14 cellular contexts compared by ENCODE assay signal in the genomic region with DNA sequence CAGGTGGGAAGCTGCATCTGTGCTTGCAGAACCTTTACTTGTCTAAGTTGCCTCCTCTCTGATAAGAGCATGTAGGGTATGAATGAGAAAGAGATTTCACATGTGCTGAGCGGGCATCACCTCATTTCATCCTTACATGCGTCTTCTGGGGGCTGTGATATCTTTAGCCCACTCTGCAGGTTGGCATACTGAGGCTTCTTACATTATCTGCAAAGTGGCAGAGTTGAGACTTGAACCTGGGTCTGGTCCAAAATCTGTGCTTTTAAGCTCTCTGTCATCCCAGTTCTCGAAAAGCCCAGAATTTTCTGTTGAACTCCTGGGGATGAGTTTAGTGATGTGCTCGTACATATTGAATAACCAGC. TPM values are rescaled to one million over a fixed set of nuclear protein-coding genes. Genes with fewer than 3 reads are reported as not detected.
DNase-seq lines count a peak whose midpoint lies in the region; ATAC-seq and TF ChIP-seq lines count a peak whose summit lies in the region.
"Had no signal": no experiment of that assay in that cellular context is flagged by ENCODE, and none has a peak within 500 bp of the region (broad histone marks: within the 10 kb centered on the region; RNA-seq: fewer than 3 reads in every experiment).

No MANE protein-coding gene starts in this region.

- H3K27me3 Mint-ChIP-seq in CD4-positive, alpha-beta T cell, result no peaks in the 10 kb centered on the region
- H3K27me3 Mint-ChIP-seq: activated T-helper 17 cell treated with anti-CD3 and anti-CD28 coated beads, Interleukin-2, amount 50 U/mL, for 72 hours had no signal

- TF ChIP-seq EP300 in esophagus muscularis mucosa (IDR thresholded peaks at IDR 0.05), result no peak

- H3K9me3 ChIP-seq in CD4-positive, alpha-beta T cell (ENCODE audit: control insufficient read depth, low read length), result no peaks in the 10 kb centered on the region
- H3K9me3 ChIP-seq in PC-9 (ENCODE audit: insufficient read depth, low read depth), result no peaks in the 10 kb centered on the region
- H3K9me3 ChIP-seq in esophagus squamous epithelium, result no peaks in the 10 kb centered on the region
- no peaks in the 10 kb centered on the region for H3K9me3 ChIP-seq in prostate gland
- H3K9me3 ChIP-seq in esophagus muscularis mucosa, result no peaks in the 10 kb centered on the region

- peaks cover 21% of the 10 kb centered on the region for H3K4me1 Mint-ChIP-seq in CD4-positive, alpha-beta T cell (ENCODE audit: low read depth)
- H3K4me1 Mint-ChIP-seq: activated T-helper 17 cell treated with anti-CD3 and anti-CD28 coated beads, Interleukin-2, amount 50 U/mL, for 72 hours had no signal

- intact Hi-C loops in CD4-positive, alpha-beta T cell (cut with DNase I, micrococcal nuclease), result no loop called here
- intact Hi-C loops in PC-9 (cut with micrococcal nuclease; ENCODE audit: unreplicated experiment), result loop anchor here (2.0 kb wide), 2 partner anchors 55 to 183 kb away; partner anchors contain the start of genes BLCAP and MANBAL
- intact Hi-C loops in esophagus squamous epithelium (cut with DNase I), result no loop called here
- intact Hi-C loops in prostate gland (cut with DNase I), result no loop called here
- intact Hi-C loops in esophagus muscularis mucosa (cut with DNase I), result loop anchor here (5.0 kb wide), 1 partner anchor 37 kb away; no protein-coding TSS in a partner anchor

- TF ChIP-seq CTCF in CD4-positive, alpha-beta T cell (IDR thresholded peaks at IDR 0.05), result no peak
- TF ChIP-seq CTCF in PC-9 (conservative IDR thresholded peaks at IDR 0.05), result no peak
- TF ChIP-seq CTCF in esophagus squamous epithelium (IDR thresholded peaks at IDR 0.05), result no peak
- TF ChIP-seq CTCF in prostate gland (IDR thresholded peaks at IDR 0.05), result no peak
- TF ChIP-seq CTCF in esophagus muscularis mucosa (IDR thresholded peaks at IDR 0.05), result no peak

- no peaks in the 10 kb centered on the region for H3K9me3 Mint-ChIP-seq in CD4-positive, alpha-beta T cell
- H3K9me3 Mint-ChIP-seq: activated T-helper 17 cell treated with anti-CD3 and anti-CD28 coated beads, Interleukin-2, amount 50 U/mL, for 72 hours had no signal

- no peak overlapping the region for H3K27ac Mint-ChIP-seq in CD4-positive, alpha-beta T cell

- no peak for DNase-seq in CD4-positive, alpha-beta T cell
- DNase-seq in PC-9, result no peak
- DNase-seq in esophagus squamous epithelium (lab: John Stamatoyannopoulos, UW), result no peak
- DNase-seq in prostate gland (ENCODE audit: low spot score), result no peak
- no peak for DNase-seq in esophagus muscularis mucosa (ENCODE audit: extremely low spot score)
- DNase-seq in NCI-H1105 treated with DMSO at 0.1 percent for 48 hours (lab: John Stamatoyannopoulos, UW), result no peak
- no peak for DNase-seq in anterior cingulate cortex (lab: John Stamatoyannopoulos, UW)
- no peak for DNase-seq in cortex of kidney (lab: John Stamatoyannopoulos, UW)
- DNase-seq: effector CD8-positive, alpha-beta T cell; midbrain; NCI-H1930; NCI-H774 had no signal

- peak overlapping the region; percentile 99 for H3K4me2 ChIP-seq in PC-9

- H3K4me1 ChIP-seq in PC-9 (replicated peaks; ENCODE audit: insufficient read depth) (peaks cover 33% of the 10 kb centered on the region), esophagus squamous epithelium (peaks cover 19 to 56% (median 40%) of the 10 kb centered on the region in 3 donors), prostate gland (replicated peaks) (peaks cover 15% of the 10 kb centered on the region), esophagus muscularis mucosa (peaks cover 4 to 40% (median 33%) of the 10 kb centered on the region in 4 donors)

- H3K9me2 ChIP-seq in PC-9 (ENCODE audit: insufficient read depth), result no peaks in the 10 kb centered on the region

- 72 to 78% methylated on average over 3 to 4 of the region's 4 CpGs for WGBS in esophagus squamous epithelium, 2 donors
- WGBS in prostate gland, result 67% methylated on average over 4 of the region's 4 CpGs
- 80% methylated on average over 4 of the region's 4 CpGs for WGBS in esophagus muscularis mucosa

- no peak overlapping the region; the same call in 1 of the 2 replicates for H2AFZ ChIP-seq in PC-9

- H3K79me2 ChIP-seq in PC-9 (ENCODE audit: low read depth), result 0 out of 2 replicates have a peak, but pooled peaks cover 5% of the 10 kb centered on the region

- H3K4me3 Mint-ChIP-seq in CD4-positive, alpha-beta T cell, result peak overlapping the region; percentile 86

- H3K4me3 ChIP-seq in PC-9 (peak overlapping the region; percentile 33; the same call in 1 of the 2 replicates), esophagus squamous epithelium (no peak overlapping the region), prostate gland (no peak overlapping the region), esophagus muscularis mucosa (no peak overlapping the region)

- no peak for TF ChIP-seq POLR2A in esophagus squamous epithelium (IDR thresholded peaks at IDR 0.05)
- TF ChIP-seq POLR2A in prostate gland (IDR thresholded peaks at IDR 0.05), result no peak
- TF ChIP-seq POLR2A in esophagus muscularis mucosa (IDR thresholded peaks at IDR 0.05; ENCODE audit: low read depth), result no peak

- H4K20me1 ChIP-seq in PC-9 (ENCODE audit: insufficient read depth), result no peaks in the 10 kb centered on the region

- BruUV-seq in PC-9 (replicated peaks; lab: Mats Ljungman, UMichigan), result no TSS peak

- no peaks in the 10 kb centered on the region for H3K36me3 Mint-ChIP-seq in CD4-positive, alpha-beta T cell (ENCODE audit: low read depth)

- H3F3A ChIP-seq in PC-9 (ENCODE audit: insufficient read depth, low read depth), result peaks cover 37% of the 10 kb centered on the region; the same call in 1 of the 2 replicates

- POLR2A ChIA-PET in CD4-positive, alpha-beta T cell (lab: Charles Lee), result no interaction called here
- POLR2A ChIA-PET in PC-9 (lab: Charles Lee; ENCODE audit: unreplicated experiment), result no interaction called here

- no peaks in the 10 kb centered on the region for H3K27me3 ChIP-seq in CD4-positive, alpha-beta T cell (ENCODE audit: control insufficient read depth, insufficient read depth, low read length)
- no peaks in the 10 kb centered on the region for H3K27me3 ChIP-seq in PC-9 (ENCODE audit: insufficient read depth, low read depth)
- peaks cover 0 to 19% (median 0%) of the 10 kb centered on the region in 4 donors for H3K27me3 ChIP-seq in esophagus squamous epithelium
- H3K27me3 ChIP-seq in prostate gland (replicated peaks; ENCODE audit: insufficient read depth), result no peaks in the 10 kb centered on the region
- H3K27me3 ChIP-seq in esophagus muscularis mucosa, result peaks cover 0 to 10% (median 0%) of the 10 kb centered on the region in 4 donors

- CTCF ChIA-PET in CD4-positive, alpha-beta T cell (lab: Charles Lee), result no interaction called here
- CTCF ChIA-PET in PC-9 (lab: Charles Lee), result no interaction called here

- ATAC-seq in CD4-positive, alpha-beta T cell (ENCODE audit: poor library complexity), result no peak
- ATAC-seq: activated T-helper 17 cell treated with anti-CD3 and anti-CD28 coated beads, Interleukin-2, amount 50 U/mL, for 72 hours had no signal

- no peak overlapping the region for H3K27ac ChIP-seq in CD4-positive, alpha-beta T cell (ENCODE audit: low read depth, low read length)
- H3K27ac ChIP-seq in PC-9 (peak overlapping the region; percentile 69), esophagus squamous epithelium (peak overlapping the region; percentile 92 to 97 (median 94)), prostate gland (peak overlapping the region; percentile 91 to 93), esophagus muscularis mucosa (replicated peaks in 1 of 4) (peak overlapping the region in 1 of 4 donors; percentile 86)
- H3K27ac ChIP-seq: C4-2B had no signal

- no peaks in the 10 kb centered on the region for H3K36me3 ChIP-seq in PC-9 (ENCODE audit: low read depth)
- H3K36me3 ChIP-seq in esophagus squamous epithelium, result no peaks in the 10 kb centered on the region
- no peaks in the 10 kb centered on the region for H3K36me3 ChIP-seq in prostate gland
- no peaks in the 10 kb centered on the region for H3K36me3 ChIP-seq in esophagus muscularis mucosa

RNA-seq across cellular contexts. Expression of gene SRC, which starts 2.0 kb away (rescaled TPM):
- total RNA-seq in CD4-positive, alpha-beta T cell, result 1 to 10 TPM; 2.5 to 3.1 TPM
- total RNA-seq in PC-9 (2021) (56.8 and 58.4 TPM in 2 replicates), esophagus squamous epithelium (10 to 100 TPM; 32.4 to 46.5 (median 39.0) TPM), prostate gland (100 to 1,000 TPM in 1 of 2 donors, 10 to 100 TPM in 1; 61.2 to 149 TPM), esophagus muscularis mucosa (10 to 100 TPM; 27.5 to 52.2 (median 42.3) TPM)

RNA-seq across cellular contexts. Expression of gene MANBAL, which starts 54.5 kb away (rescaled TPM):
- total RNA-seq in CD4-positive, alpha-beta T cell, result 1 to 10 TPM; 3.5 to 4.2 TPM
- total RNA-seq in PC-9 (2021), result 44.6 and 65.7 TPM in 2 replicates
- total RNA-seq in esophagus squamous epithelium, result 10 to 100 TPM; 19.6 to 30.9 (median 27.3) TPM
- total RNA-seq in prostate gland, result 10 to 100 TPM; 28.9 to 39.4 TPM
- total RNA-seq in esophagus muscularis mucosa, result 10 to 100 TPM; 38.3 to 56.3 (median 47.3) TPM

Comparison
In these comparisons a context has a peak if more than half of its experiments do, and no peak if none do; other contexts are left out.
1. RNA of gene SRC, which starts 2.0 kb away (total RNA-seq): 61.2 to 149 TPM in prostate gland, 56.8 to 58.4 TPM in PC-9, 27.5 to 52.2 TPM in esophagus muscularis mucosa and 32.4 to 46.5 TPM in esophagus squamous epithelium; 2.5 to 3.1 TPM in CD4-positive, alpha-beta T cell; every median in the first group is over 4 times any median in the second.
2. intact Hi-C loops: an anchor here in PC-9 (2.0 kb wide) and esophagus muscularis mucosa (5.0 kb wide); none called in CD4-positive, alpha-beta T cell, esophagus squamous epithelium and prostate gland.